1 cellular context compared by ENCODE assay signal in the genomic region with DNA sequence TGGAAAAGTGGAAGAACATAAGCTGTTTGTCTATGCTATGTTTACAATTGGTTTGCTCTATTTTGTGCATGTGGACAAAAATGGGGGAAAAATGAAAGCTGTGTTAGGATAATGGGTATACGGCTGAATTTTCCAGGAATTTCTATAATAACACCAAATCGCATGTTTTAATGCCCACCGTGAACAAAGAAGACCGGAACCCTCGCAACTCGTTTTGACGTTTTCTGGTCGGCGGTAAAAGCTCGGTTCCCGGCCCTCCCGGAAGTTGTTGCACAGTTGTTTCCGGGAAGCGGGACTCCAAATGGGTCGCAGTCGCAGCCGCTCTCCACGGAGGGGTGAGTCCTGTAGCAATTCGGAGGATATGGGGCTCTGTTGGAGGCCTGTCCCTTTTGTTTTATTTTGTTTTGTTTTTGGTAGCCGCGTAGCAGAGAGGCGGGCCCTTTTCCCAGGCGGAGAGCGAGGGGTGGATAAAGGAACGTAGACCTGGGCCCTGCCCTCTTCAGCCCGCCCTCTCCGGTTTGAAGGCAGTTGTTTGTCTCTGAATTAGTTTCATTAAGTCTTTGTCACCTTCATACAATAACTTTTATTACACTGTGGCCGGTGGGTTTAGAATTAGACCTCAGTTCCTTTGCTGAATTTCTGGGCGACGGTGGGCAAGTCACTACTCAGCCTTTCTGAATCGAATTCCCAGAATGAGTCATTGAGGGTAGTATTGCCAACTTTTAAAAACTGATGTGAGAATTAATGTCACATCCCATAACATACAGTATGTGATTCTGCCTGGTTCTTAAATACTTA.
TF ChIP-seq lines count a peak whose summit lies in the region.

A gene with protein sequence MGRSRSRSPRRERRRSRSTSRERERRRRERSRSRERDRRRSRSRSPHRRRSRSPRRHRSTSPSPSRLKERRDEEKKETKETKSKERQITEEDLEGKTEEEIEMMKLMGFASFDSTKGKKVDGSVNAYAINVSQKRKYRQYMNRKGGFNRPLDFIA (plus strand): TSS at position 273 of the 798 bp plus-strand sequence. CDS start 29 bp downstream, at position 302.

TF ChIP-seq in HepG2, 621 proteins besides CTCF, POLR2A, EP300 and RAD21 (continued from another document and continues in another):
- TF ChIP-seq ZNF367 (CRISPR knock-in tag; IDR thresholded peaks at IDR 0.05; ENCODE audit: borderline replicate concordance), result peak; percentile 91; the same call in 1 of the 2 replicates
- TF ChIP-seq SRF (IDR thresholded peaks at IDR 0.05; ENCODE audit: low read depth, low read length), result peak; percentile 86
- TF ChIP-seq ZNF749 (CRISPR knock-in tag; IDR thresholded peaks at IDR 0.05; ENCODE audit: borderline replicate concordance), result peak; percentile 88; the same call in 1 of the 2 replicates
- TF ChIP-seq ZNF569 (CRISPR knock-in tag; IDR thresholded peaks at IDR 0.05; ENCODE audit: borderline replicate concordance), result no peak
- TF ChIP-seq NFRKB (IDR thresholded peaks at IDR 0.05), result no peak
- peak; percentile 56; the same call in 1 of the 2 replicates for TF ChIP-seq ZNF839 (CRISPR knock-in tag; IDR thresholded peaks at IDR 0.05; ENCODE audit: borderline replicate concordance)
- peak; percentile 87 for TF ChIP-seq RARG (CRISPR knock-in tag; IDR thresholded peaks at IDR 0.05; ENCODE audit: low read depth)
- TF ChIP-seq AGO2 (optimal IDR thresholded peaks at IDR 0.05; ENCODE audit: low read depth, low read length), result no peak
- peak; percentile 64 for TF ChIP-seq ZNF263 (CRISPR knock-in tag; IDR thresholded peaks at IDR 0.05)
- TF ChIP-seq, protein P1, sequence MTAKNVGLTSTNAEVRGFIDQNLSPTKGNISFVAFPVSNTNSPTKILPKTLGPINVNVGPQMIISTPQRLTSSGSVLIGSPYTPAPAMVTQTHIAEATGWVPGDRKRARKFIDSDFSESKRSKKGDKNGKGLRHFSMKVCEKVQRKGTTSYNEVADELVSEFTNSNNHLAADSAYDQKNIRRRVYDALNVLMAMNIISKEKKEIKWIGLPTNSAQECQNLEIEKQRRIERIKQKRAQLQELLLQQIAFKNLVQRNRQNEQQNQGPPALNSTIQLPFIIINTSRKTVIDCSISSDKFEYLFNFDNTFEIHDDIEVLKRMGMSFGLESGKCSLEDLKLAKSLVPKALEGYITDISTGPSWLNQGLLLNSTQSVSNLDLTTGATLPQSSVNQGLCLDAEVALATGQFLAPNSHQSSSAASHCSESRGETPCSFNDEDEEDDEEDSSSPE (CRISPR knock-in tag; IDR thresholded peaks at IDR 0.05), result peak; percentile 84
- no peak for TF ChIP-seq NONO (IDR thresholded peaks at IDR 0.05)
- peak; percentile 60; the same call in 1 of the 2 replicates for TF ChIP-seq NONO (CRISPR knock-in tag; conservative IDR thresholded peaks at IDR 0.05)
- TF ChIP-seq ZSCAN21 (CRISPR knock-in tag; IDR thresholded peaks at IDR 0.05; ENCODE audit: borderline replicate concordance), result peak; percentile 75
- TF ChIP-seq ZC3H13 (CRISPR knock-in tag; IDR thresholded peaks at IDR 0.05), result no peak
- TF ChIP-seq ZNF333 (CRISPR knock-in tag; IDR thresholded peaks at IDR 0.05; ENCODE audit: borderline replicate concordance), result no peak
- TF ChIP-seq HCFC1 (IDR thresholded peaks at IDR 0.05; ENCODE audit: low read depth, low read length), result peak; percentile 57; the same call in 1 of the 2 replicates
- TF ChIP-seq ZNF121 (CRISPR knock-in tag; IDR thresholded peaks at IDR 0.05), result no peak
- TF ChIP-seq REL (CRISPR knock-in tag; conservative IDR thresholded peaks at IDR 0.05), result no peak
- TF ChIP-seq ATAD3A (CRISPR knock-in tag; IDR thresholded peaks at IDR 0.05), result 0 out of 2 replicates have a peak, but pooled peaks have one; percentile 76
- peak; percentile 66; the same call in 1 of the 2 replicates for TF ChIP-seq FOXA3 (CRISPR knock-in tag; IDR thresholded peaks at IDR 0.05)
- TF ChIP-seq, protein P2, sequence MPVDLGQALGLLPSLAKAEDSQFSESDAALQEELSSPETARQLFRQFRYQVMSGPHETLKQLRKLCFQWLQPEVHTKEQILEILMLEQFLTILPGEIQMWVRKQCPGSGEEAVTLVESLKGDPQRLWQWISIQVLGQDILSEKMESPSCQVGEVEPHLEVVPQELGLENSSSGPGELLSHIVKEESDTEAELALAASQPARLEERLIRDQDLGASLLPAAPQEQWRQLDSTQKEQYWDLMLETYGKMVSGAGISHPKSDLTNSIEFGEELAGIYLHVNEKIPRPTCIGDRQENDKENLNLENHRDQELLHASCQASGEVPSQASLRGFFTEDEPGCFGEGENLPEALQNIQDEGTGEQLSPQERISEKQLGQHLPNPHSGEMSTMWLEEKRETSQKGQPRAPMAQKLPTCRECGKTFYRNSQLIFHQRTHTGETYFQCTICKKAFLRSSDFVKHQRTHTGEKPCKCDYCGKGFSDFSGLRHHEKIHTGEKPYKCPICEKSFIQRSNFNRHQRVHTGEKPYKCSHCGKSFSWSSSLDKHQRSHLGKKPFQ (CRISPR knock-in tag; IDR thresholded peaks at IDR 0.05; ENCODE audit: insufficient replicate concordance), result peak; percentile 73
- peak; percentile 57 for TF ChIP-seq SRSF1 (optimal IDR thresholded peaks at IDR 0.05; ENCODE audit: low read depth, low read length)
- TF ChIP-seq, protein P3, sequence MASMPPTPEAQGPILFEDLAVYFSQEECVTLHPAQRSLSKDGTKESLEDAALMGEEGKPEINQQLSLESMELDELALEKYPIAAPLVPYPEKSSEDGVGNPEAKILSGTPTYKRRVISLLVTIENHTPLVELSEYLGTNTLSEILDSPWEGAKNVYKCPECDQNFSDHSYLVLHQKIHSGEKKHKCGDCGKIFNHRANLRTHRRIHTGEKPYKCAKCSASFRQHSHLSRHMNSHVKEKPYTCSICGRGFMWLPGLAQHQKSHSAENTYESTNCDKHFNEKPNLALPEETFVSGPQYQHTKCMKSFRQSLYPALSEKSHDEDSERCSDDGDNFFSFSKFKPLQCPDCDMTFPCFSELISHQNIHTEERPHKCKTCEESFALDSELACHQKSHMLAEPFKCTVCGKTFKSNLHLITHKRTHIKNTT (CRISPR knock-in tag; IDR thresholded peaks at IDR 0.05), result no peak
- peak; percentile 56 for TF ChIP-seq RBM22 (optimal IDR thresholded peaks at IDR 0.05; ENCODE audit: low read length)
- peak; percentile 76; the same call in 1 of the 2 replicates for TF ChIP-seq ZFP41 (CRISPR knock-in tag; IDR thresholded peaks at IDR 0.05; ENCODE audit: borderline replicate concordance)
- TF ChIP-seq RBAK (CRISPR knock-in tag; IDR thresholded peaks at IDR 0.05), result peak; percentile 81
- TF ChIP-seq NR2C2 (CRISPR knock-in tag; IDR thresholded peaks at IDR 0.05; ENCODE audit: borderline replicate concordance), result peak; percentile 96
- TF ChIP-seq, protein P4, sequence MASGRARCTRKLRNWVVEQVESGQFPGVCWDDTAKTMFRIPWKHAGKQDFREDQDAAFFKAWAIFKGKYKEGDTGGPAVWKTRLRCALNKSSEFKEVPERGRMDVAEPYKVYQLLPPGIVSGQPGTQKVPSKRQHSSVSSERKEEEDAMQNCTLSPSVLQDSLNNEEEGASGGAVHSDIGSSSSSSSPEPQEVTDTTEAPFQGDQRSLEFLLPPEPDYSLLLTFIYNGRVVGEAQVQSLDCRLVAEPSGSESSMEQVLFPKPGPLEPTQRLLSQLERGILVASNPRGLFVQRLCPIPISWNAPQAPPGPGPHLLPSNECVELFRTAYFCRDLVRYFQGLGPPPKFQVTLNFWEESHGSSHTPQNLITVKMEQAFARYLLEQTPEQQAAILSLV (CRISPR knock-in tag; IDR thresholded peaks at IDR 0.05; ENCODE audit: borderline replicate concordance), result peak; percentile 92
- peak; percentile 98 for TF ChIP-seq BRCA1 (CRISPR knock-in tag; IDR thresholded peaks at IDR 0.05)
- peak; percentile 20; the same call in 1 of the 2 replicates for TF ChIP-seq ZNF33A (CRISPR knock-in tag; IDR thresholded peaks at IDR 0.05; ENCODE audit: borderline replicate concordance)
- peak; percentile 40; the same call in 1 of the 2 replicates for TF ChIP-seq ZNF383 (CRISPR knock-in tag; IDR thresholded peaks at IDR 0.05; ENCODE audit: borderline replicate concordance)
- TF ChIP-seq ZNF556 (CRISPR knock-in tag; IDR thresholded peaks at IDR 0.05; ENCODE audit: borderline replicate concordance), result peak; percentile 51; the same call in 1 of the 2 replicates
- TF ChIP-seq, protein P5, sequence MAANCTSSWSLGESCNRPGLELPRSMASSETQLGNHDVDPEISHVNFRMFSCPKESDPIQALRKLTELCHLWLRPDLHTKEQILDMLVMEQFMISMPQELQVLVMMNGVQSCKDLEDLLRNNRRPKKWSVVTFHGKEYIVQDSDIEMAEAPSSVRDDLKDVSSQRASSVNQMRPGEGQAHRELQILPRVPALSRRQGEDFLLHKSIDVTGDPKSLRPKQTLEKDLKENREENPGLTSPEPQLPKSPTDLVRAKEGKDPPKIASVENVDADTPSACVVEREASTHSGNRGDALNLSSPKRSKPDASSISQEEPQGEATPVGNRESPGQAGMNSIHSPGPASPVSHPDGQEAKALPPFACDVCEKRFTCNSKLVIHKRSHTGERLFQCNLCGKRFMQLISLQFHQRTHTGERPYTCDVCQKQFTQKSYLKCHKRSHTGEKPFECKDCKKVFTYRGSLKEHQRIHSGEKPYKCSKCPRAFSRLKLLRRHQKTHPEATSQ (CRISPR knock-in tag; IDR thresholded peaks at IDR 0.05; ENCODE audit: borderline replicate concordance), result peak; percentile 37; the same call in 1 of the 2 replicates
- TF ChIP-seq SKI (IDR thresholded peaks at IDR 0.05; ENCODE audit: partially characterized antibody), result no peak
- peak; percentile 82 for TF ChIP-seq TMF1 (CRISPR knock-in tag; IDR thresholded peaks at IDR 0.05; ENCODE audit: low read depth)
- peak; percentile 97 for TF ChIP-seq ASH2L (IDR thresholded peaks at IDR 0.05; ENCODE audit: insufficient read length, low read depth, low read length)
- TF ChIP-seq, protein P6, sequence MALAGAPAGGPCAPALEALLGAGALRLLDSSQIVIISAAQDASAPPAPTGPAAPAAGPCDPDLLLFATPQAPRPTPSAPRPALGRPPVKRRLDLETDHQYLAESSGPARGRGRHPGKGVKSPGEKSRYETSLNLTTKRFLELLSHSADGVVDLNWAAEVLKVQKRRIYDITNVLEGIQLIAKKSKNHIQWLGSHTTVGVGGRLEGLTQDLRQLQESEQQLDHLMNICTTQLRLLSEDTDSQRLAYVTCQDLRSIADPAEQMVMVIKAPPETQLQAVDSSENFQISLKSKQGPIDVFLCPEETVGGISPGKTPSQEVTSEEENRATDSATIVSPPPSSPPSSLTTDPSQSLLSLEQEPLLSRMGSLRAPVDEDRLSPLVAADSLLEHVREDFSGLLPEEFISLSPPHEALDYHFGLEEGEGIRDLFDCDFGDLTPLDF (CRISPR knock-in tag; IDR thresholded peaks at IDR 0.05), result peak; percentile 78; the same call in 1 of the 2 replicates
- no peak for TF ChIP-seq ZNF10 (CRISPR knock-in tag; IDR thresholded peaks at IDR 0.05; ENCODE audit: borderline replicate concordance, low read depth)
- peak; percentile 74; the same call in 1 of the 2 replicates for TF ChIP-seq ZNF224 (CRISPR knock-in tag; IDR thresholded peaks at IDR 0.05)
- TF ChIP-seq, protein P7, sequence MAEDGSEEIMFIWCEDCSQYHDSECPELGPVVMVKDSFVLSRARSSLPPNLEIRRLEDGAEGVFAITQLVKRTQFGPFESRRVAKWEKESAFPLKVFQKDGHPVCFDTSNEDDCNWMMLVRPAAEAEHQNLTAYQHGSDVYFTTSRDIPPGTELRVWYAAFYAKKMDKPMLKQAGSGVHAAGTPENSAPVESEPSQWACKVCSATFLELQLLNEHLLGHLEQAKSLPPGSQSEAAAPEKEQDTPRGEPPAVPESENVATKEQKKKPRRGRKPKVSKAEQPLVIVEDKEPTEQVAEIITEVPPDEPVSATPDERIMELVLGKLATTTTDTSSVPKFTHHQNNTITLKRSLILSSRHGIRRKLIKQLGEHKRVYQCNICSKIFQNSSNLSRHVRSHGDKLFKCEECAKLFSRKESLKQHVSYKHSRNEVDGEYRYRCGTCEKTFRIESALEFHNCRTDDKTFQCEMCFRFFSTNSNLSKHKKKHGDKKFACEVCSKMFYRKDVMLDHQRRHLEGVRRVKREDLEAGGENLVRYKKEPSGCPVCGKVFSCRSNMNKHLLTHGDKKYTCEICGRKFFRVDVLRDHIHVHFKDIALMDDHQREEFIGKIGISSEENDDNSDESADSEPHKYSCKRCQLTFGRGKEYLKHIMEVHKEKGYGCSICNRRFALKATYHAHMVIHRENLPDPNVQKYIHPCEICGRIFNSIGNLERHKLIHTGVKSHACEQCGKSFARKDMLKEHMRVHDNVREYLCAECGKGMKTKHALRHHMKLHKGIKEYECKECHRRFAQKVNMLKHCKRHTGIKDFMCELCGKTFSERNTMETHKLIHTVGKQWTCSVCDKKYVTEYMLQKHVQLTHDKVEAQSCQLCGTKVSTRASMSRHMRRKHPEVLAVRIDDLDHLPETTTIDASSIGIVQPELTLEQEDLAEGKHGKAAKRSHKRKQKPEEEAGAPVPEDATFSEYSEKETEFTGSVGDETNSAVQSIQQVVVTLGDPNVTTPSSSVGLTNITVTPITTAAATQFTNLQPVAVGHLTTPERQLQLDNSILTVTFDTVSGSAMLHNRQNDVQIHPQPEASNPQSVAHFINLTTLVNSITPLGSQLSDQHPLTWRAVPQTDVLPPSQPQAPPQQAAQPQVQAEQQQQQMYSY (CRISPR knock-in tag; IDR thresholded peaks at IDR 0.05), result peak; percentile 52; the same call in 1 of the 2 replicates
- no peak for TF ChIP-seq SNRNP70 (IDR thresholded peaks at IDR 0.05; ENCODE audit: low read depth, low read length)
- TF ChIP-seq, protein P8, sequence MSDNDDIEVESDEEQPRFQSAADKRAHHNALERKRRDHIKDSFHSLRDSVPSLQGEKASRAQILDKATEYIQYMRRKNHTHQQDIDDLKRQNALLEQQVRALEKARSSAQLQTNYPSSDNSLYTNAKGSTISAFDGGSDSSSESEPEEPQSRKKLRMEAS (IDR thresholded peaks at IDR 0.05), result peak; percentile 84
- TF ChIP-seq SP5 (CRISPR knock-in tag; IDR thresholded peaks at IDR 0.05; ENCODE audit: borderline replicate concordance, low read depth), result peak; percentile 45; the same call in 1 of the 2 replicates
- TF ChIP-seq ZNF724P (CRISPR knock-in tag; IDR thresholded peaks at IDR 0.05; ENCODE audit: borderline replicate concordance), result no peak; the same call in 1 of the 2 replicates
- no peak for TF ChIP-seq ZNF703 (CRISPR knock-in tag; IDR thresholded peaks at IDR 0.05; ENCODE audit: borderline replicate concordance)
- 0 out of 2 replicates have a peak, but pooled peaks have one; percentile 54 for TF ChIP-seq FLYWCH1 (CRISPR knock-in tag; IDR thresholded peaks at IDR 0.05)
- TF ChIP-seq RFX1 (IDR thresholded peaks at IDR 0.05), result no peak
- TF ChIP-seq ZNF772 (CRISPR knock-in tag; IDR thresholded peaks at IDR 0.05), result peak; percentile 95
- TF ChIP-seq ELF4 (CRISPR knock-in tag; IDR thresholded peaks at IDR 0.05; ENCODE audit: borderline replicate concordance), result peak; percentile 94
- no peak for TF ChIP-seq ZBTB3 (CRISPR knock-in tag; IDR thresholded peaks at IDR 0.05; ENCODE audit: borderline replicate concordance, low read depth)
